1 cellular context compared by ENCODE assay signal in genomic region chr10:78033623-78034470, GRCh38.
TF ChIP-seq lines count a peak whose summit lies in the region.

RPS24 (plus strand) TSS chr10:78033863; CDS start chr10:78033902, 39 bp downstream.

TF ChIP-seq in H1, 55 proteins besides CTCF, POLR2A, EP300 and RAD21 (continued from another document):
- TF ChIP-seq USF2 (IDR thresholded peaks at IDR 0.05; ENCODE audit: low read length) (no peak), NANOG (IDR thresholded peaks at IDR 0.05; ENCODE audit: insufficient read depth, low read depth, low read length, poor library complexity, severe bottlenecking) (peak; percentile 7), PHF8 (conservative IDR thresholded peaks at IDR 0.05; ENCODE audit: low read depth, low read length) (peak; percentile 88), HDAC2 (IDR thresholded peaks at IDR 0.05; ENCODE audit: borderline replicate concordance in 1 of 2, low read depth in 2 of 2, low read length in 2 of 2) (peak; percentile 58 to 95; a peak in 1 of 4 replicates), SP4 (IDR thresholded peaks at IDR 0.05; ENCODE audit: low read length) (peak; percentile 94), KDM1A (IDR thresholded peaks at IDR 0.05; ENCODE audit: borderline replicate concordance, low read length) (no peak), SIX5 (IDR thresholded peaks at IDR 0.05; ENCODE audit: low read depth, low read length) (no peak), SAP30 (IDR thresholded peaks at IDR 0.05; ENCODE audit: insufficient read depth, insufficient replicate concordance, low read length) (peak; percentile 94), TAF1 (IDR thresholded peaks at IDR 0.05; ENCODE audit: low read depth, low read length) (peak; percentile 99), RBBP5 (IDR thresholded peaks at IDR 0.05; ENCODE audit: borderline replicate concordance, low read depth, low read length) (no peak), FOSL1 (IDR thresholded peaks at IDR 0.05; ENCODE audit: insufficient read depth, low read depth, low read length) (no peak)
